In the genomic region with DNA sequence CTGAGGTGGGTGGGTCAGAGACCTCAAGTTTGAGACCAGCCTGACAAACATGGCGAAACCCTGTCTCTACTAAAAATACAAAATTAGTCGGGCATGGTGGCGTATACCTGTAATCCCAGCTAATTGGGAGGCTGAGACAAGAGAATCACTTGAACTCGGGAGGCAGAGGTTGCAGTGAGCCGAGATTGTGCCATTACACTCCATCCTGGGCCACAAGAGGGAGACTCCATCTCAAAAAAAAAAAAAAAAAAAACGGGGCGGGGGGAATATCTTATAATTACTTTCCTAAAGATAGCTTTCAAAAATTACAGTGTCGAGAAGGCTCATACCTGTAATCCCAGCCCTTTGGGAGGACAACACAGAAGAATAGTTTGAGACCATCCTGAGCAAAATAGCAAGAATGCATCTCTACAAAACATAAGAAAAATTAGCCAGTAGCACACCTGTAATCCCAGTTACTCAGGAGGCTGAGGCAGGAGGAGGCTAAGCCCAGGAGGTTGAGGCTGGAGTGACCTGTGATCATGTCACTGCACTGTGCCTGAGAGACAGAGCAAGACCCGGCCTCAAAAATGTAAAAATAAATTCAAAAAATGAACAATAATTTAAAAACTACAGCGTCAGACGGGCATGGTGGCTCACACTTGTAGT, we compare ENCODE assay signal across 14 cellular contexts. TPM values are rescaled to one million over a fixed set of nuclear protein-coding genes. Genes with fewer than 3 reads are reported as not detected.
A peak's percentile ranks its signal among the peaks of the same experiment; 100 is the strongest.
DNase-seq lines count a peak whose midpoint lies in the region; ATAC-seq, FAIRE-seq and TF ChIP-seq lines count a peak whose summit lies in the region.
"Had no signal": no experiment of that assay in that cellular context is flagged by ENCODE, and none has a peak within 500 bp of the region (broad histone marks: within the 10 kb centered on the region; RNA-seq: fewer than 3 reads in every experiment).

No MANE protein-coding gene starts in this region.

- POLR2A ChIA-PET in A549 (lab: Yijun Ruan, JAX) (no interaction called here), PC-3 (lab: Charles Lee; ENCODE audit: unreplicated experiment) (interaction anchor here (0.6 kb wide), 1 partner anchor 62 kb away, joined by 8 read pairs; no protein-coding TSS in a partner anchor)

- H3K27me3 ChIP-seq in PC-3 (ENCODE audit: low read length): no peaks in the 10 kb centered on the region
- no peaks in the 10 kb centered on the region for H3K27me3 ChIP-seq in fibroblast of lung (ENCODE audit: control insufficient read depth, insufficient read depth, low read length)
- H3K27me3 ChIP-seq in ovary: no peaks in the 10 kb centered on the region
- H3K27me3 ChIP-seq: left lung had no signal

- TF ChIP-seq RAD21 in A549 (conservative IDR thresholded peaks at IDR 0.05 in 1 of 2, IDR thresholded peaks at IDR 0.05 in 1 of 2): peak in 1 of 2 experiments; percentile 27; a peak in 1 of 5 replicates

- H3K36me3 ChIP-seq in PC-3 (ENCODE audit: low read depth, low read length): no peaks in the 10 kb centered on the region
- H3K36me3 ChIP-seq in fibroblast of lung (ENCODE audit: control insufficient read depth, insufficient read depth, low read length): no peaks in the 10 kb centered on the region
- H3K36me3 ChIP-seq in ovary: no peaks in the 10 kb centered on the region
- H3K36me3 ChIP-seq: left lung had no signal

- CTCF ChIA-PET in A549 (lab: Yijun Ruan, JAX) (interaction anchor here (0.6 to 1.6 kb wide), 4 partner anchors 9 to 318 kb away, joined by 3 to 6 read pairs (median 5); a partner anchor contains a TSS), PC-3 (lab: Charles Lee) (interaction anchor here (0.6 to 0.7 kb wide), 13 partner anchors 21 to 597 kb away, joined by 3 to 15 read pairs (median 7); a partner anchor contains a TSS)

- no peak overlapping the region for H3K4me2 ChIP-seq in A549
- no peak overlapping the region for H3K4me2 ChIP-seq in PC-3 (ENCODE audit: low read length)
- no peak overlapping the region for H3K4me2 ChIP-seq in fibroblast of lung (ENCODE audit: extremely low read depth, insufficient read depth, low read length)

- TF ChIP-seq CTCF in A549 (IDR thresholded peaks at IDR 0.05): peak; percentile 38
- TF ChIP-seq CTCF in PC-3 (conservative IDR thresholded peaks at IDR 0.05; ENCODE audit: low read depth, low read length): peak; percentile 63
- peak; percentile 28 to 41 for TF ChIP-seq CTCF in fibroblast of lung (conservative IDR thresholded peaks at IDR 0.05 in 1 of 2, IDR thresholded peaks at IDR 0.05 in 1 of 2; ENCODE audit: low read depth in 1 of 2, low read length in 2 of 2)
- no peak for TF ChIP-seq CTCF in ovary (IDR thresholded peaks at IDR 0.05)

- H3K4me3 ChIP-seq in A549 (no peak overlapping the region), PC-3 (ENCODE audit: low read length) (no peak overlapping the region), fibroblast of lung (replicated peaks in 1 of 4; ENCODE audit: control extremely low read depth in 1 of 4, insufficient read depth in 1 of 4, low read depth in 3 of 4, low read length in 4 of 4) (no peak overlapping the region), ovary (no peak overlapping the region)
- H3K4me3 ChIP-seq: left lung had no signal

- no peak overlapping the region for H3K27ac Mint-ChIP-seq in activated naive CD4-positive, alpha-beta T cell treated with anti-CD3 and anti-CD28 coated beads, Interleukin-2, amount 50 U/mL, for 72 hours
- H3K27ac Mint-ChIP-seq: activated naive CD8-positive, alpha-beta T cell treated with anti-CD3 and anti-CD28 coated beads, Interleukin-2, amount 10 ng/mL, durations not matched to agents 7 days and 5 days had no signal

- H2AFZ ChIP-seq in PC-3 (ENCODE audit: low read length): no peak overlapping the region
- no peak overlapping the region for H2AFZ ChIP-seq in fibroblast of lung (ENCODE audit: low read length)

- H3K9ac ChIP-seq in PC-3 (ENCODE audit: low read length) (no peak overlapping the region), fibroblast of lung (ENCODE audit: insufficient read depth, low read length) (no peak overlapping the region)

- H3K79me2 ChIP-seq in PC-3 (ENCODE audit: low read length) (peaks cover 35% of the 10 kb centered on the region), fibroblast of lung (ENCODE audit: control insufficient read depth, insufficient read depth, low read length) (no peaks in the 10 kb centered on the region)

- H3K27ac ChIP-seq in A549 (peak overlapping the region in 1 of 2 experiments; percentile 45; a peak in 1 of 6 replicates), PC-3 (ENCODE audit: low read length) (no peak overlapping the region), fibroblast of lung (ENCODE audit: insufficient read depth, low read length) (no peak overlapping the region), ovary (no peak overlapping the region)
- H3K27ac ChIP-seq: left lung had no signal

- TF ChIP-seq POLR2A in A549 (IDR thresholded peaks at IDR 0.05; ENCODE audit: low read length): no peak
- TF ChIP-seq POLR2A in ovary (IDR thresholded peaks at IDR 0.05): no peak

- ATAC-seq in A549 (peak in 1 of 2 experiments; percentile 40; a peak in 2 of 6 replicates), PC-3 (no peak)
- no peak for ATAC-seq in activated naive CD4-positive, alpha-beta T cell treated with anti-CD3 and anti-CD28 coated beads, Interleukin-2, amount 50 U/mL, for 72 hours
- ATAC-seq: left lung had no signal

- DNase-seq in A549 (ENCODE audit: low read depth in 1 of 2, low spot score in 1 of 2) (peak in 1 of 2 experiments; percentile 25), ELR (ENCODE audit: low read depth) (peak; percentile 30), PC-3 (peak; percentile 9), fibroblast of lung (ENCODE audit: low read depth in 2 of 2) (no peak), iPS-NIHi7 (ENCODE audit: extremely low spot score) (no peak), SK-N-DZ (ENCODE audit: low spot score) (no peak), ovary (no peak)
- DNase-seq in activated naive CD4-positive, alpha-beta T cell treated with anti-CD3 and anti-CD28 coated beads, Interleukin-2, amount 50 U/mL, for 72 hours (ENCODE audit: low spot score in 2 of 2): no peak
- DNase-seq: activated naive CD8-positive, alpha-beta T cell treated with anti-CD3 and anti-CD28 coated beads, Interleukin-2, amount 10 ng/mL, durations not matched to agents 7 days and 5 days; C1 segment of cervical spinal cord; head of caudate nucleus; left lung; NCI-H2029 treated with DMSO at 0.1 percent for 48 hours; stimulated activated CD4-positive, alpha-beta T cell treated with anti-CD3 and anti-CD28 coated beads, Interleukin-15, amount 100 ng/mL, for 24 hours had no signal

- BruUV-seq in PC-3 (replicated peaks; lab: Mats Ljungman, UMichigan): no TSS peak

- H3K9me3 Mint-ChIP-seq in activated naive CD4-positive, alpha-beta T cell treated with anti-CD3 and anti-CD28 coated beads, Interleukin-2, amount 50 U/mL, for 72 hours: no peaks in the 10 kb centered on the region

- H3F3A ChIP-seq in PC-3 (ENCODE audit: low read length, unreplicated experiment): no peaks in the 10 kb centered on the region

- FAIRE-seq in A549 (lab: Jason Lieb, UNC): no peak

- WGBS in A549 (ENCODE audit: missing lambda C conversion rate): 81% methylated on average over 11 of the region's 11 CpGs
- WGBS in ovary, 3 donors: 88 to 90% (median 89%) methylated on average over 11 of the region's 11 CpGs

- H3K9me3 ChIP-seq in A549 (no peaks in the 10 kb centered on the region), PC-3 (ENCODE audit: low read length) (no peaks in the 10 kb centered on the region), fibroblast of lung (ENCODE audit: control insufficient read depth, insufficient read depth, low read depth, low read length) (no peaks in the 10 kb centered on the region), ovary (no peaks in the 10 kb centered on the region)
- H3K9me3 ChIP-seq: left lung had no signal

- no peak for TF ChIP-seq EP300 in A549 (IDR thresholded peaks at IDR 0.05)
- no peak for TF ChIP-seq EP300 in ovary (IDR thresholded peaks at IDR 0.05)

- no peaks in the 10 kb centered on the region for H4K20me1 ChIP-seq in PC-3 (ENCODE audit: low read length)
- no peaks in the 10 kb centered on the region for H4K20me1 ChIP-seq in fibroblast of lung (ENCODE audit: control insufficient read depth, extremely low read depth, insufficient read depth, low read length)

- H3K36me3 Mint-ChIP-seq in activated naive CD4-positive, alpha-beta T cell treated with anti-CD3 and anti-CD28 coated beads, Interleukin-2, amount 50 U/mL, for 72 hours: no peaks in the 10 kb centered on the region
- H3K36me3 Mint-ChIP-seq: activated naive CD8-positive, alpha-beta T cell treated with anti-CD3 and anti-CD28 coated beads, Interleukin-2, amount 10 ng/mL, durations not matched to agents 7 days and 5 days had no signal

- intact Hi-C loops in PC-3 (cut with micrococcal nuclease): loop anchor here (5.0 kb wide), 1 partner anchor 132 kb away; no protein-coding TSS in a partner anchor
- intact Hi-C loops in ovary (cut with DNase I): no loop called here

- H3K9me2 ChIP-seq in PC-3 (replicated peaks; ENCODE audit: low read length): no peaks in the 10 kb centered on the region

- peaks cover 31% of the 10 kb centered on the region for H3K4me1 ChIP-seq in A549
- H3K4me1 ChIP-seq in PC-3 (ENCODE audit: insufficient read depth, low read length): peaks cover 14% of the 10 kb centered on the region
- H3K4me1 ChIP-seq in fibroblast of lung (ENCODE audit: control insufficient read depth, extremely low read depth, insufficient read depth, low read length): no peaks in the 10 kb centered on the region
- H3K4me1 ChIP-seq in ovary (ENCODE audit: insufficient read depth): peaks cover 2% of the 10 kb centered on the region
- H3K4me1 ChIP-seq: left lung had no signal

TF ChIP-seq in A549, 52 proteins besides CTCF, POLR2A, EP300 and RAD21 (continues in another document):
- no peak for TF ChIP-seq CBX8 (IDR thresholded peaks at IDR 0.05)
- TF ChIP-seq SMC3 (IDR thresholded peaks at IDR 0.05): 0 out of 3 replicates have a peak, but pooled peaks have one; percentile 20
- TF ChIP-seq KDM1A (IDR thresholded peaks at IDR 0.05; ENCODE audit: low read depth): no peak
- TF ChIP-seq RNF2 (IDR thresholded peaks at IDR 0.05; ENCODE audit: borderline replicate concordance, low read depth): no peak

RNA-seq across cellular contexts. Expression of a gene that starts 25.8 kb away (rescaled TPM):
- 9.4 and 10.8 TPM in 2 replicates for polyA plus RNA-seq in A549 (2011; rRNA removed)
- 5.9 and 8.2 TPM in 2 replicates for polyA plus RNA-seq in A549 (2012; cell fraction: cytosol; rRNA removed)
- polyA plus RNA-seq in A549 (2012; cell fraction: nucleus; rRNA removed): 15.5 and 15.6 TPM in 2 replicates
- 5.2 to 6.8 TPM (median 6.7 TPM) in 3 replicates for polyA plus RNA-seq in A549 (2017; fragmentation: RNase III; extraction: RNeasy Plus Mini Kit Qiagen cat#74134 plus additional on column Dnase treatment)
- polyA minus RNA-seq in A549 (2011; rRNA and poly(A)+ RNA removed): 16.2 and 17.6 TPM in 2 replicates
- 9.2 and 9.7 TPM in 2 replicates for total RNA-seq in PC-3 (2014; rRNA removed)
- total RNA-seq in fibroblast of lung: 5.1 and 7.3 TPM in 2 replicates
- polyA plus RNA-seq in fibroblast of lung: 4.8 and 5.6 TPM in 2 replicates
- 3.5 and 4.3 TPM in 2 replicates for polyA plus RNA-seq in fibroblast of lung (2012)
- polyA minus RNA-seq in fibroblast of lung (ENCODE audit: low replicate concordance): 13.9 and 16.6 TPM in 2 replicates
- polyA plus RNA-seq in SK-N-DZ (2014; cell fraction: cytosol; rRNA removed): 19.0 and 21.5 TPM in 2 replicates
- 24.4 and 43.8 TPM in 2 replicates for polyA plus RNA-seq in SK-N-DZ (2014; cell fraction: nucleus; rRNA removed)
- total RNA-seq in ovary: 10 to 100 TPM; 11.5 to 29.8 (median 21.5) TPM
- polyA plus RNA-seq in ovary: 10 to 100 TPM in 1 of 2 donors, 1 to 10 TPM in 1; 9.4 to 21.2 TPM
- 10 to 100 TPM; 13.7 to 16.3 TPM for total RNA-seq in activated naive CD4-positive, alpha-beta T cell treated with anti-CD3 and anti-CD28 coated beads, Interleukin-2, amount 50 U/mL, for 72 hours

Comparison
In these comparisons a context has a peak if more than half of its experiments do, and no peak if none do; other contexts are left out.
1. DNase-seq: peak in ELR (single experiment) and PC-3 (single experiment); none in fibroblast of lung (0 of 2), iPS-NIHi7 (single experiment), SK-N-DZ (single experiment), ovary (0 of 5) and activated naive CD4-positive, alpha-beta T cell treated with anti-CD3 and anti-CD28 coated beads, Interleukin-2, amount 50 U/mL, for 72 hours (0 of 2).
2. CTCF ChIP-seq: peak in A549 (single experiment), PC-3 (single experiment) and fibroblast of lung (2 of 2); none in ovary (0 of 3).